In the genomic region with DNA sequence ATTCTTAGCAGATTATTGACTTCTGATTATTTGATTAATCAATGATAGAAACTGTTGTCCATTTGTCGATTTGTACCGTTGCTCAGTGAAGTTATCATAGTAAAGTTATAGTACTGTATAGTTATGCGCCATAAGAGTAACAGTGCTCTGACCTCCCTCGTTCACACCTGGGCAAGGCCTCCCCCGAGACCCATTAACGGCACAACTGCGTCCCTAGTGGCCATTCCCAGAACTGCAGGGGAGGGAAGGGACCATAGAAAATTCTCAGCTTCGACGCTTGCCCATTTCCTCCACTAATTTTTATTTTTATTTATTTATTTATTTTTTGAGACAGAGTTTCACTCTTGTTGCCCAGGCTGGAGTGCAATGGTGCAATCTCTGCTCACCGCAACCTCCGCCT, we compare ENCODE assay signal across 10 cellular contexts.
DNase-seq lines count a peak whose midpoint lies in the region; ATAC-seq, FAIRE-seq and TF ChIP-seq lines count a peak whose summit lies in the region.
"Had no signal": no experiment of that assay in that cellular context is flagged by ENCODE, and none has a peak within 500 bp of the region (broad histone marks: within the 10 kb centered on the region; RNA-seq: fewer than 3 reads in every experiment).

No MANE protein-coding gene starts in this region.

- peaks cover 10% of the 10 kb centered on the region for H3K4me1 ChIP-seq in body of pancreas

- H3K9me3 ChIP-seq in body of pancreas = no peaks in the 10 kb centered on the region

- intact Hi-C loops in body of pancreas (cut with DNase I) = no loop called here

- peak; percentile 28 for DNase-seq in NCI-H82 (lab: John Stamatoyannopoulos, UW)
- no peak for DNase-seq in NCI-H82 treated with DMSO at 0.1 percent for 48 hours (lab: John Stamatoyannopoulos, UW; ENCODE audit: unreplicated experiment)
- DNase-seq in HuH-7 (ENCODE audit: low spot score) = peak; percentile 11
- DNase-seq in body of pancreas = peak in 1 of 4 donors; percentile 12
- peak; percentile 16 for DNase-seq in neural crest cell (ENCODE audit: low read depth, low spot score)
- no peak for DNase-seq in GM12891 (ENCODE audit: insufficient read length, low spot score)
- DNase-seq in dedifferentiated amniotic fluid mesenchymal stem cell (ENCODE audit: extremely low spot score) = no peak
- DNase-seq: activated naive CD4-positive, alpha-beta T cell treated with Interleukin-2 at 50 U/mL for 16 hours; NCI-H1417 treated with DMSO at 0.1 percent for 48 hours had no signal

- no peak overlapping the region for H3K27ac Mint-ChIP-seq in neural crest cell (ENCODE audit: unreplicated experiment)

- no peak overlapping the region for H3K27ac ChIP-seq in body of pancreas

- TF ChIP-seq CTCF in body of pancreas (IDR thresholded peaks at IDR 0.05) (peak in 5 of 7 experiments; percentile 29 to 60 (median 33)), neural crest cell (conservative IDR thresholded peaks at IDR 0.05) (peak; percentile 62)

- H3K4me1 Mint-ChIP-seq in neural crest cell = peaks cover 26% of the 10 kb centered on the region

- no peaks in the 10 kb centered on the region for H3K36me3 ChIP-seq in body of pancreas (replicated peaks in 1 of 2; ENCODE audit: insufficient read depth in 1 of 2, low read depth in 2 of 2)

- no peaks in the 10 kb centered on the region for H3K27me3 ChIP-seq in body of pancreas

- H3K4me3 ChIP-seq in body of pancreas = no peak overlapping the region

- TF ChIP-seq POLR2A in body of pancreas (IDR thresholded peaks at IDR 0.05) = no peak
- no peak for TF ChIP-seq POLR2A in GM12891 (IDR thresholded peaks at IDR 0.05; ENCODE audit: low read depth, low read length)

- H3K36me3 Mint-ChIP-seq in neural crest cell (ENCODE audit: low read depth) = no peaks in the 10 kb centered on the region

- WGBS in body of pancreas, 2 donors = 75 to 77% methylated on average over 11 of the region's 11 CpGs

- ATAC-seq in body of pancreas (no peak), HG03196 (IDR thresholded peaks at IDR 0.05; ENCODE audit: unreplicated experiment) (no peak)

- peaks cover 2% of the 10 kb centered on the region for H3K9me3 Mint-ChIP-seq in neural crest cell

- H3K27me3 Mint-ChIP-seq in neural crest cell (ENCODE audit: low read depth) = no peaks in the 10 kb centered on the region

- FAIRE-seq in GM12891 (lab: Jason Lieb, UNC) = no peak

- H3K4me3 Mint-ChIP-seq in neural crest cell = no peak overlapping the region

TF ChIP-seq in GM12891, 5 proteins besides CTCF, POLR2A, EP300 and RAD21:
- TF ChIP-seq TAF1 (IDR thresholded peaks at IDR 0.05; ENCODE audit: low read depth, low read length) = no peak
- TF ChIP-seq PAX5 (IDR thresholded peaks at IDR 0.05; ENCODE audit: insufficient read depth, low read length, severe bottlenecking) = no peak
- no peak for TF ChIP-seq POU2F2 (IDR thresholded peaks at IDR 0.05; ENCODE audit: low read depth, low read length)
- TF ChIP-seq SPI1 (IDR thresholded peaks at IDR 0.05; ENCODE audit: low read depth, low read length) = no peak
- no peak for TF ChIP-seq POLR2AphosphoS5 (IDR thresholded peaks at IDR 0.05; ENCODE audit: low read depth, low read length)

Comparison
In these comparisons a context has a peak if more than half of its experiments do, and no peak if none do; other contexts are left out.
1. DNase-seq: peak in NCI-H82 (single experiment), HuH-7 (single experiment) and neural crest cell (single experiment); none in NCI-H82 treated with DMSO at 0.1 percent for 48 hours (single experiment), GM12891 (single experiment) and dedifferentiated amniotic fluid mesenchymal stem cell (single experiment).